8 cellular contexts compared by ENCODE assay signal in the genomic region with DNA sequence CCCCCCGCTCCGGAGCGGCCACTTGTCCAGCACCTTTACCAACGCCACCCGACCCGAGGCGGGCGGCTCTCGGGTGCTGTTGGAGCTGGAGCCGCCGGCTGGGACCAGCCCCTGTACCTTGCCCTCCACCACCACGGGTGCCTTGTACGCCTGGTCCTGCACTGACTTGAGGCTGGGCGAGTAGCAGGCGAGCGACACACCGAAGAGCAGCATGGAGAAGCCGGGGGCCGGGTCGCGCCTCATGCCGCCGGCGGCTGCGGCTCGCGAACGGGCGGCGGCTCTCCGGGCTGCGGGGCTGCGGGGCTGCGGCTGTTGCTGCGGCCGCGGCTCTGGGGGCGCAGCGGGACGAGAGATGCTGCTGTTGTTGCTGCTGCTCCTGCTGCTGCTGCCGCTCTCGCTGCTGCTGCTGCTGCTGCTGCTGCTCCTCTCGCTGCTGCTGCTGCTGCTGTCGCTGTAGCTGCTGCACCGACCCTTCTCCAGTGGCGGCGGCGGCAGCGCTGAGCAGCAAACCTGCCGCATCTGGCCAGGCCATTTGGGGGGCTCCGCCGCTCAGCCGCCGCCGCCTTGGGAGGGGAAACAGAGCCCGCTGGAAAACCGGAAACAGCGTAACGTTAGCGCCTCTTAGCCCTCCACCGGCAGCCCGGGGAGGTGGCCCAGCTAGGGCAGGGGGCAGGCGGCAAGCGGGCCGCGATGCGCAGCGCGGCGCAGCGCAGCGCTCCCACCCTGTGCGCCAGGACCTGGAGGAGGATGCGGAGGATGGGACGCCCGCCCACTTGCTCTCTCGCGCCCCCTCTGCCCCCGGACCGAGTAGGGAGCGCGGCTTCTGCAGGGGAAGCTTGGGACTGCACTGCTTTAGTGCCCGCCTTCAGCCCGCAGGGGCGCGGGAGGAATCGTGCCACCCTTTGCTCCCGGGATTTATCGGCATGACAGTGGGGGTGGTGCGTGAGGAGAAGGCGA. TPM values are rescaled to one million over a fixed set of nuclear protein-coding genes. Genes with fewer than 3 reads are reported as not detected.
DNase-seq lines count a peak whose midpoint lies in the region; ATAC-seq and TF ChIP-seq lines count a peak whose summit lies in the region.

A gene (minus strand): TSS at position 749 of the 957 bp plus-strand sequence.

- H3K4me3 ChIP-seq in A673 (ENCODE audit: low read depth, low read length, poor library complexity, severe bottlenecking) (peak within 1 kb of the TSS; percentile 52), mononuclear cell (ENCODE audit: low read length) (peak within 1 kb of the TSS; percentile 6)

- POLR2A ChIA-PET in A673 (lab: Charles Lee; ENCODE audit: low non-redundant PET): no interaction called here

- BruUV-seq in A673 (replicated peaks; lab: Mats Ljungman, UMichigan): no TSS peak

- no peaks in the 10 kb centered on the region for H3K9me3 ChIP-seq in A673 (ENCODE audit: low read depth, low read length, poor library complexity, severe bottlenecking)
- no peaks in the 10 kb centered on the region for H3K9me3 ChIP-seq in mononuclear cell (ENCODE audit: low read depth, low read length)

- no peaks in the 10 kb centered on the region for H3K36me3 ChIP-seq in A673 (ENCODE audit: insufficient read depth, low read length, poor library complexity, severe bottlenecking)

- CTCF ChIA-PET in A673 (lab: Charles Lee): interaction anchor here (0.6 kb wide), 1 partner anchor 18 kb away, joined by 4 read pairs; no protein-coding TSS in a partner anchor

- TF ChIP-seq CTCF in A673 (conservative IDR thresholded peaks at IDR 0.05; ENCODE audit: low read depth, low read length): peak; percentile 42

- peaks cover 13% of the 10 kb centered on the region for H3K4me1 ChIP-seq in A673 (ENCODE audit: insufficient read depth, low read length, poor library complexity, severe bottlenecking)
- H3K4me1 ChIP-seq in mononuclear cell (ENCODE audit: insufficient read depth, low read length): peaks cover 28% of the 10 kb centered on the region

- H3K27me3 ChIP-seq in A673 (replicated peaks; ENCODE audit: insufficient read depth, low read depth, low read length, poor library complexity): peaks cover 76% of the 10 kb centered on the region
- peaks cover 84% of the 10 kb centered on the region for H3K27me3 ChIP-seq in mononuclear cell (ENCODE audit: insufficient read depth, low read length)

- peak; percentile 46 for ATAC-seq in GM18517 (IDR thresholded peaks at IDR 0.05; ENCODE audit: unreplicated experiment)
- peak; percentile 61 for ATAC-seq in HG03064 (IDR thresholded peaks at IDR 0.05; ENCODE audit: low read depth, unreplicated experiment)

- no peak within 1 kb of the TSS for H3K27ac ChIP-seq in A673 (ENCODE audit: low read depth, low read length, poor library complexity, severe bottlenecking)

- no peak for TF ChIP-seq POLR2A in erythroblast (IDR thresholded peaks at IDR 0.05; ENCODE audit: low read length)

- intact Hi-C loops in A673 (cut with micrococcal nuclease; ENCODE audit: unreplicated experiment): no loop called here

- DNase-seq in A673 (ENCODE audit: low spot score) (peak; percentile 66), NCI-H526 treated with DMSO at 0.1 percent for 48 hours (lab: John Stamatoyannopoulos, UW) (peak; percentile 86), activated T-cell treated with anti-CD3 and anti-CD28 coated beads for 24 hours (ENCODE audit: low read depth) (peak; percentile 24), erythroblast (lab: John Stamatoyannopoulos, UW) (peak; percentile 8 to 24)
- peak; percentile 5 to 55 (median 33) for DNase-seq in stimulated activated naive CD4-positive, alpha-beta T cell (lab: John Stamatoyannopoulos, UW)

RNA-seq across cellular contexts. Expression of the gene that starts here (rescaled TPM):
- total RNA-seq in A673 (2021) (0.15 TPM in 1 of 2 replicates, not detected in the other), mononuclear cell (0.10 TPM)

Comparison
In these comparisons a context has a peak if more than half of its experiments do, and no peak if none do; other contexts are left out.
1. Peak in DNase-seq and H3K4me3 ChIP-seq in A673; RNA of the gene not detected or under 1 TPM.
2. DNase-seq: peak in every context shown above with its lines; median percentile 86 in NCI-H526 treated with DMSO at 0.1 percent for 48 hours; 66 in A673; 33 in stimulated activated naive CD4-positive, alpha-beta T cell; 24 in activated T-cell treated with anti-CD3 and anti-CD28 coated beads for 24 hours; 16 in erythroblast.